ENCODE assay signal across 22 cellular contexts in genomic region chr20:57262244-57263126, GRCh38. TPM values are rescaled to one million over a fixed set of nuclear protein-coding genes. Genes with fewer than 3 reads are reported as not detected.
DNase-seq lines count a peak whose midpoint lies in the region; ATAC-seq and TF ChIP-seq lines count a peak whose summit lies in the region.
"Had no signal": no experiment of that assay in that cellular context is flagged by ENCODE, and none has a peak within 500 bp of the region (broad histone marks: within the 10 kb centered on the region; RNA-seq: fewer than 3 reads in every experiment).

No MANE protein-coding gene starts in this region.

- no peaks in the 10 kb centered on the region for H3K36me3 ChIP-seq in psoas muscle (ENCODE audit: insufficient read depth in 1 of 2, low read depth in 1 of 2)
- no peaks in the 10 kb centered on the region for H3K36me3 ChIP-seq in stomach
- H3K36me3 ChIP-seq: MG63 had no signal

- no peak for ATAC-seq in natural killer cell treated with Interleukin-12 subunit alpha and Interleukin-12 subunit beta and Interleukin-15 and Interleukin-18, amount 100 ng/mL, for 72 hours
- ATAC-seq in natural killer cell (no peak), psoas muscle (no peak)
- ATAC-seq: HCT116 had no signal

- TF ChIP-seq CTCF in natural killer cell (IDR thresholded peaks at IDR 0.05) = no peak
- TF ChIP-seq CTCF in dorsolateral prefrontal cortex (IDR thresholded peaks at IDR 0.05 in 54 of 56, conservative IDR thresholded peaks at IDR 0.05 in 2 of 56; ENCODE audit: low read depth in 1 of 56, partially characterized antibody in 56 of 56) = no peak
- TF ChIP-seq CTCF in mesothelial cell of epicardium (IDR thresholded peaks at IDR 0.05; ENCODE audit: unreplicated experiment) = no peak
- no peak for TF ChIP-seq CTCF in psoas muscle (IDR thresholded peaks at IDR 0.05)
- no peak for TF ChIP-seq CTCF in stomach (IDR thresholded peaks at IDR 0.05)

- no peaks in the 10 kb centered on the region for H3K9me3 ChIP-seq in psoas muscle
- H3K9me3 ChIP-seq in stomach = no peaks in the 10 kb centered on the region
- H3K9me3 ChIP-seq: MG63 had no signal

- H3K27me3 ChIP-seq in dorsolateral prefrontal cortex (peaks cover 0 to 91% (median 61%) of the 10 kb centered on the region in 45 donors), psoas muscle (ENCODE audit: insufficient read depth in 3 of 3, low read length in 2 of 3) (peaks cover 6 to 95% (median 32%) of the 10 kb centered on the region in 3 donors), stomach (peaks cover 0 to 96% (median 50%) of the 10 kb centered on the region in 3 donors)
- H3K27me3 ChIP-seq: MG63 had no signal

- no peak overlapping the region for H3K27ac Mint-ChIP-seq in natural killer cell treated with Interleukin-12 subunit alpha and Interleukin-12 subunit beta and Interleukin-15 and Interleukin-18, amount 100 ng/mL, for 72 hours
- H3K27ac Mint-ChIP-seq in natural killer cell (no peak overlapping the region), mesothelial cell of epicardium (peak overlapping the region; percentile 91)

- intact Hi-C loops in natural killer cell (cut with micrococcal nuclease) = no loop called here
- intact Hi-C loops in dorsolateral prefrontal cortex (cut with DNase I) = loop anchor here in 1 of 2 donors (10.0 kb wide), 2 partner anchors 72 to 178 kb away; no protein-coding TSS in a partner anchor
- intact Hi-C loops in psoas muscle (cut with DNase I) = no loop called here
- intact Hi-C loops in stomach (cut with DNase I; ENCODE audit: low total_unique reads) = no loop called here

- no peaks in the 10 kb centered on the region for H3K9me3 Mint-ChIP-seq in natural killer cell treated with Interleukin-12 subunit alpha and Interleukin-12 subunit beta and Interleukin-15 and Interleukin-18, amount 100 ng/mL, for 72 hours
- H3K9me3 Mint-ChIP-seq in natural killer cell = no peaks in the 10 kb centered on the region
- H3K9me3 Mint-ChIP-seq in mesothelial cell of epicardium = no peaks in the 10 kb centered on the region

- no peak for TF ChIP-seq EP300 in stomach (IDR thresholded peaks at IDR 0.05)

- H3K27ac ChIP-seq in dorsolateral prefrontal cortex (peak overlapping the region in 38 of 59 donors; percentile 2 to 83 (median 51)), psoas muscle (no peak overlapping the region), stomach (no peak overlapping the region)

- TF ChIP-seq POLR2A in stomach (IDR thresholded peaks at IDR 0.05) = no peak

- no peak overlapping the region for H3K4me3 Mint-ChIP-seq in natural killer cell treated with Interleukin-12 subunit alpha and Interleukin-12 subunit beta and Interleukin-15 and Interleukin-18, amount 100 ng/mL, for 72 hours
- H3K4me3 Mint-ChIP-seq in natural killer cell (no peak overlapping the region), mesothelial cell of epicardium (peak overlapping the region; percentile 78)
- H3K4me3 Mint-ChIP-seq: CD4-positive, CD25-positive, alpha-beta regulatory T cell had no signal

- no peaks in the 10 kb centered on the region for H3K36me3 Mint-ChIP-seq in natural killer cell treated with Interleukin-12 subunit alpha and Interleukin-12 subunit beta and Interleukin-15 and Interleukin-18, amount 100 ng/mL, for 72 hours
- H3K36me3 Mint-ChIP-seq in natural killer cell (no peaks in the 10 kb centered on the region), mesothelial cell of epicardium (no peaks in the 10 kb centered on the region)
- H3K36me3 Mint-ChIP-seq: CD4-positive, CD25-positive, alpha-beta regulatory T cell had no signal

- H3K4me3 ChIP-seq in dorsolateral prefrontal cortex (peak overlapping the region in 29 of 59 donors; percentile 2 to 73 (median 62)), psoas muscle (no peak overlapping the region), stomach (no peak overlapping the region)
- H3K4me3 ChIP-seq: MG63 had no signal

- peaks cover 0 to 6% of the 10 kb centered on the region in 2 donors for H3K4me1 Mint-ChIP-seq in natural killer cell treated with Interleukin-12 subunit alpha and Interleukin-12 subunit beta and Interleukin-15 and Interleukin-18, amount 100 ng/mL, for 72 hours (ENCODE audit: low read depth in 2 of 2)
- H3K4me1 Mint-ChIP-seq in natural killer cell (peaks cover 0 to 6% of the 10 kb centered on the region in 2 donors), mesothelial cell of epicardium (peaks cover 77% of the 10 kb centered on the region)

- peak; percentile 53 for DNase-seq in natural killer cell treated with Interleukin-12 subunit alpha and Interleukin-12 subunit beta and Interleukin-15 and Interleukin-18, amount 100 ng/mL, for 72 hours (ENCODE audit: low spot score)
- no peak for DNase-seq in natural killer cell
- DNase-seq in dorsolateral prefrontal cortex = no peak
- no peak for DNase-seq in mesothelial cell of epicardium (ENCODE audit: low spot score in 2 of 2, unreplicated experiment in 2 of 2)
- DNase-seq in SHP77 treated with DMSO at 0.1 percent for 48 hours (lab: John Stamatoyannopoulos, UW) = no peak
- DNase-seq in psoas muscle = no peak
- no peak for DNase-seq in stomach
- no peak for DNase-seq in NCI-H1105 (lab: John Stamatoyannopoulos, UW)
- DNase-seq: ACHN; activated CD4-positive, alpha-beta T cell treated with anti-CD3 and anti-CD28 coated beads, Interleukin-2, amount 50 U/mL, for 1 hour; CD4-positive, CD25-positive, alpha-beta regulatory T cell; foreskin fibroblast; MG63; NCI-H1930; NCI-H510A treated with DMSO at 0.1 percent for 48 hours; stimulated activated CD4-positive, alpha-beta T cell treated with anti-CD3 and anti-CD28 coated beads, Interleukin-15, amount 100 ng/mL, for 24 hours; stimulated activated naive CD4-positive, alpha-beta T cell; SW 1271 had no signal

- 73 to 85% (median 82%) methylated on average over 14 of the region's 14 CpGs for WGBS in psoas muscle, 3 donors
- 61 to 74% (median 70%) methylated on average over 14 of the region's 14 CpGs for WGBS in stomach, 5 donors

- peaks cover 52 to 79% of the 10 kb centered on the region in 2 donors for H3K27me3 Mint-ChIP-seq in natural killer cell treated with Interleukin-12 subunit alpha and Interleukin-12 subunit beta and Interleukin-15 and Interleukin-18, amount 100 ng/mL, for 72 hours
- H3K27me3 Mint-ChIP-seq in natural killer cell (ENCODE audit: low read depth in 2 of 2) (peaks cover 63 to 72% of the 10 kb centered on the region in 2 donors), mesothelial cell of epicardium (ENCODE audit: low read depth) (peaks cover 22% of the 10 kb centered on the region)

- H3K4me1 ChIP-seq in psoas muscle = no peaks in the 10 kb centered on the region
- peaks cover 27 to 68% (median 53%) of the 10 kb centered on the region in 4 donors for H3K4me1 ChIP-seq in stomach

RNA-seq across cellular contexts. Expression of gene BMP7, which starts 4.0 kb away (rescaled TPM):
- not detected for total RNA-seq in natural killer cell treated with Interleukin-12 subunit alpha and Interleukin-12 subunit beta and Interleukin-15 and Interleukin-18, amount 100 ng/mL, for 72 hours
- not detected for total RNA-seq in natural killer cell
- 10 to 100 TPM; 16.7 to 67.3 (median 29.8) TPM for total RNA-seq in dorsolateral prefrontal cortex
- total RNA-seq in mesothelial cell of epicardium = 22.2 to 23.8 TPM (median 23.0 TPM) in 3 replicates
- not detected for total RNA-seq in psoas muscle
- polyA plus RNA-seq in psoas muscle = under 1 TPM in 2 of 3 donors, not detected in 1; 0.03 TPM
- 10 to 100 TPM in 1 of 5 donors, 1 to 10 TPM in 2, under 1 TPM in 2; under 0.01 to 11.0 (median 1.8) TPM for total RNA-seq in stomach
- polyA plus RNA-seq in stomach = 10 to 100 TPM in 1 of 3 donors, 1 to 10 TPM in 1, under 1 TPM in 1; 0.44 to 10.9 (median 3.1) TPM
- total RNA-seq: CD4-positive, CD25-positive, alpha-beta regulatory T cell; HT-29; liver; myocyte had no signal
- polyA plus RNA-seq: CD4-positive, CD25-positive, alpha-beta regulatory T cell; liver had no signal

Comparison
In these comparisons a context has a peak if more than half of its experiments do, and no peak if none do; other contexts are left out.
1. H3K27ac ChIP-seq: peak in dorsolateral prefrontal cortex (38 of 59); none in psoas muscle (single experiment) and stomach (0 of 5).